Comparison of ENCODE assay signal across 1 cellular context in the genomic region with DNA sequence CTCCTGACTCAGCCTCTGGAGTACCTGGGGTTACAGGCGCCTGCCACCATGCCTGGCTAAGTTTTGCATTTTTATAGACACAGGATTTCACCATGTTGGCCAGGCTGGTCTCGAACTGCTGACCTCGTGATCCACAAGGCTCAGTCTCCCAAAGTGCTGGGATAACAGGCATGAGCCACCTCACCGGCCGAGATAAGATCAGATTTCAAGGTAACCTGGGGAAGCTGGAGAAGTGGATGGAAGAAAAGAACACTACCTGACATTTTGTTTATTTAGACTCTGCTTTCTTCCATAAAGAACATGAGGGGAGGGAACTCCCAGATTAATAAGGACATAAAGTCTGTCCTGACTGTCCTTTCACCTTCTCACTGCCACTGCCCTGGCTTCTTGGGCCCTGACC.
TF ChIP-seq lines count a peak whose summit lies in the region.

No MANE protein-coding gene starts in this region.

TF ChIP-seq in K562, 482 proteins besides CTCF, POLR2A, EP300 and RAD21 (continued from another document):
- no peak for TF ChIP-seq NR3C1 (CRISPR knock-in tag; IDR thresholded peaks at IDR 0.05)
- TF ChIP-seq, protein P1, sequence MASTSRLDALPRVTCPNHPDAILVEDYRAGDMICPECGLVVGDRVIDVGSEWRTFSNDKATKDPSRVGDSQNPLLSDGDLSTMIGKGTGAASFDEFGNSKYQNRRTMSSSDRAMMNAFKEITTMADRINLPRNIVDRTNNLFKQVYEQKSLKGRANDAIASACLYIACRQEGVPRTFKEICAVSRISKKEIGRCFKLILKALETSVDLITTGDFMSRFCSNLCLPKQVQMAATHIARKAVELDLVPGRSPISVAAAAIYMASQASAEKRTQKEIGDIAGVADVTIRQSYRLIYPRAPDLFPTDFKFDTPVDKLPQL (IDR thresholded peaks at IDR 0.05; ENCODE audit: extremely low read depth, insufficient read length), result no peak
- no peak for TF ChIP-seq ZNF830 (CRISPR knock-in tag; IDR thresholded peaks at IDR 0.05)
- TF ChIP-seq, protein P2, sequence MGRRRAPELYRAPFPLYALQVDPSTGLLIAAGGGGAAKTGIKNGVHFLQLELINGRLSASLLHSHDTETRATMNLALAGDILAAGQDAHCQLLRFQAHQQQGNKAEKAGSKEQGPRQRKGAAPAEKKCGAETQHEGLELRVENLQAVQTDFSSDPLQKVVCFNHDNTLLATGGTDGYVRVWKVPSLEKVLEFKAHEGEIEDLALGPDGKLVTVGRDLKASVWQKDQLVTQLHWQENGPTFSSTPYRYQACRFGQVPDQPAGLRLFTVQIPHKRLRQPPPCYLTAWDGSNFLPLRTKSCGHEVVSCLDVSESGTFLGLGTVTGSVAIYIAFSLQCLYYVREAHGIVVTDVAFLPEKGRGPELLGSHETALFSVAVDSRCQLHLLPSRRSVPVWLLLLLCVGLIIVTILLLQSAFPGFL (CRISPR knock-in tag; IDR thresholded peaks at IDR 0.05), result no peak
- TF ChIP-seq, protein P3, sequence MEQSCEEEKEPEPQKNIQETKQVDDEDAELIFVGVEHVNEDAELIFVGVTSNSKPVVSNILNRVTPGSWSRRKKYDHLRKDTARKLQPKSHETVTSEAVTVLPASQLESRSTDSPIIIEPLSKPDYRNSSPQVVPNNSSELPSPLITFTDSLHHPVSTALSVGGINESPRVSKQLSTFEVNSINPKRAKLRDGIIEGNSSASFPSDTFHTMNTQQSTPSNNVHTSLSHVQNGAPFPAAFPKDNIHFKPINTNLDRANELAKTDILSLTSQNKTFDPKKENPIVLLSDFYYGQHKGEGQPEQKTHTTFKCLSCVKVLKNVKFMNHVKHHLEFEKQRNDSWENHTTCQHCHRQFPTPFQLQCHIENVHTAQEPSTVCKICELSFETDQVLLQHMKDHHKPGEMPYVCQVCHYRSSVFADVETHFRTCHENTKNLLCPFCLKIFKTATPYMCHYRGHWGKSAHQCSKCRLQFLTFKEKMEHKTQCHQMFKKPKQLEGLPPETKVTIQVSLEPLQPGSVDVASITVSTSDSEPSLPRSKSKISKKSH (CRISPR knock-in tag; IDR thresholded peaks at IDR 0.05), result no peak
- no peak for TF ChIP-seq FOXK2 (conservative IDR thresholded peaks at IDR 0.05 in 1 of 2, IDR thresholded peaks at IDR 0.05 in 1 of 2; ENCODE audit: low read depth in 2 of 2)
- no peak for TF ChIP-seq FOXM1 (IDR thresholded peaks at IDR 0.05; ENCODE audit: low read depth)
- TF ChIP-seq FOXM1 (CRISPR knock-in tag; IDR thresholded peaks at IDR 0.05; ENCODE audit: low read depth), result no peak
- TF ChIP-seq RCOR1 (IDR thresholded peaks at IDR 0.05; ENCODE audit: borderline replicate concordance in 1 of 2, low read depth in 2 of 2, low read length in 2 of 2), result no peak
- no peak for TF ChIP-seq BRCA1 (IDR thresholded peaks at IDR 0.05)
- TF ChIP-seq BRCA1 (CRISPR knock-in tag; IDR thresholded peaks at IDR 0.05), result no peak
- TF ChIP-seq HIVEP1 (CRISPR knock-in tag; IDR thresholded peaks at IDR 0.05), result no peak
- TF ChIP-seq EHMT2 (IDR thresholded peaks at IDR 0.05), result no peak
- TF ChIP-seq CSDE1 (IDR thresholded peaks at IDR 0.05), result no peak
- TF ChIP-seq, protein P4, sequence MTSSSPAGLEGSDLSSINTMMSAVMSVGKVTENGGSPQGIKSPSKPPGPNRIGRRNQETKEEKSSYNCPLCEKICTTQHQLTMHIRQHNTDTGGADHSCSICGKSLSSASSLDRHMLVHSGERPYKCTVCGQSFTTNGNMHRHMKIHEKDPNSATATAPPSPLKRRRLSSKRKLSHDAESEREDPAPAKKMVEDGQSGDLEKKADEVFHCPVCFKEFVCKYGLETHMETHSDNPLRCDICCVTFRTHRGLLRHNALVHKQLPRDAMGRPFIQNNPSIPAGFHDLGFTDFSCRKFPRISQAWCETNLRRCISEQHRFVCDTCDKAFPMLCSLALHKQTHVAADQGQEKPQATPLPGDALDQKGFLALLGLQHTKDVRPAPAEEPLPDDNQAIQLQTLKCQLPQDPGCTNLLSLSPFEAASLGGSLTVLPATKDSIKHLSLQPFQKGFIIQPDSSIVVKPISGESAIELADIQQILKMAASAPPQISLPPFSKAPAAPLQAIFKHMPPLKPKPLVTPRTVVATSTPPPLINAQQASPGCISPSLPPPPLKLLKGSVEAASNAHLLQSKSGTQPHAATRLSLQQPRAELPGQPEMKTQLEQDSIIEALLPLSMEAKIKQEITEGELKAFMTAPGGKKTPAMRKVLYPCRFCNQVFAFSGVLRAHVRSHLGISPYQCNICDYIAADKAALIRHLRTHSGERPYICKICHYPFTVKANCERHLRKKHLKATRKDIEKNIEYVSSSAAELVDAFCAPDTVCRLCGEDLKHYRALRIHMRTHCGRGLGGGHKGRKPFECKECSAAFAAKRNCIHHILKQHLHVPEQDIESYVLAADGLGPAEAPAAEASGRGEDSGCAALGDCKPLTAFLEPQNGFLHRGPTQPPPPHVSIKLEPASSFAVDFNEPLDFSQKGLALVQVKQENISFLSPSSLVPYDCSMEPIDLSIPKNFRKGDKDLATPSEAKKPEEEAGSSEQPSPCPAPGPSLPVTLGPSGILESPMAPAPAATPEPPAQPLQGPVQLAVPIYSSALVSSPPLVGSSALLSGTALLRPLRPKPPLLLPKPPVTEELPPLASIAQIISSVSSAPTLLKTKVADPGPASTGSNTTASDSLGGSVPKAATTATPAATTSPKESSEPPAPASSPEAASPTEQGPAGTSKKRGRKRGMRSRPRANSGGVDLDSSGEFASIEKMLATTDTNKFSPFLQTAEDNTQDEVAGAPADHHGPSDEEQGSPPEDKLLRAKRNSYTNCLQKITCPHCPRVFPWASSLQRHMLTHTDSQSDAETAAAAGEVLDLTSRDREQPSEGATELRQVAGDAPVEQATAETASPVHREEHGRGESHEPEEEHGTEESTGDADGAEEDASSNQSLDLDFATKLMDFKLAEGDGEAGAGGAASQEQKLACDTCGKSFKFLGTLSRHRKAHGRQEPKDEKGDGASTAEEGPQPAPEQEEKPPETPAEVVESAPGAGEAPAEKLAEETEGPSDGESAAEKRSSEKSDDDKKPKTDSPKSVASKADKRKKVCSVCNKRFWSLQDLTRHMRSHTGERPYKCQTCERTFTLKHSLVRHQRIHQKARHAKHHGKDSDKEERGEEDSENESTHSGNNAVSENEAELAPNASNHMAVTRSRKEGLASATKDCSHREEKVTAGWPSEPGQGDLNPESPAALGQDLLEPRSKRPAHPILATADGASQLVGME (CRISPR knock-in tag; IDR thresholded peaks at IDR 0.05), result no peak
TF ChIP-seq in K562: peak in this region for 0.
